1 cellular context compared by ENCODE assay signal in the genomic region with DNA sequence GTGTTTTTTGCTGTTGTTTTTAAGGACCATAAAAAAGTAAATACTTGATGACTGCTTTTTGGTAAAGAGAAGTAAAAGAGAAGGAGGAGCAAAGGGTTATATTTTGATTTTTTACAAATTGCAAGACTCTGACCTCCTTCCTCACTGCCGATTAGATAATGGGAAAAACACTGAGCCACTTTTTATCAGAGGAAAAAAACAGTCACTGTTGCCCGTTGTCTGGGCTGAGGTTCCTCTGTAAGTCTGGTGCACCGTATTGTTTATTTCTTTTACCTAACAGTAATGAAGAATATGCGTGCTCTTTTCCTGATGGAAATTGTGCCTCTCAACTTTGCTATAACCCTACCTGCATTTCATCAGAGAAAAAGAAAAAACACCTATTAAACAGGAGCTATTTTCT.
TF ChIP-seq lines count a peak whose summit lies in the region.

No MANE protein-coding gene starts in this region.

TF ChIP-seq in GM23338, 12 proteins besides CTCF, POLR2A, EP300 and RAD21 (continued from another document):
- TF ChIP-seq, protein P1, sequence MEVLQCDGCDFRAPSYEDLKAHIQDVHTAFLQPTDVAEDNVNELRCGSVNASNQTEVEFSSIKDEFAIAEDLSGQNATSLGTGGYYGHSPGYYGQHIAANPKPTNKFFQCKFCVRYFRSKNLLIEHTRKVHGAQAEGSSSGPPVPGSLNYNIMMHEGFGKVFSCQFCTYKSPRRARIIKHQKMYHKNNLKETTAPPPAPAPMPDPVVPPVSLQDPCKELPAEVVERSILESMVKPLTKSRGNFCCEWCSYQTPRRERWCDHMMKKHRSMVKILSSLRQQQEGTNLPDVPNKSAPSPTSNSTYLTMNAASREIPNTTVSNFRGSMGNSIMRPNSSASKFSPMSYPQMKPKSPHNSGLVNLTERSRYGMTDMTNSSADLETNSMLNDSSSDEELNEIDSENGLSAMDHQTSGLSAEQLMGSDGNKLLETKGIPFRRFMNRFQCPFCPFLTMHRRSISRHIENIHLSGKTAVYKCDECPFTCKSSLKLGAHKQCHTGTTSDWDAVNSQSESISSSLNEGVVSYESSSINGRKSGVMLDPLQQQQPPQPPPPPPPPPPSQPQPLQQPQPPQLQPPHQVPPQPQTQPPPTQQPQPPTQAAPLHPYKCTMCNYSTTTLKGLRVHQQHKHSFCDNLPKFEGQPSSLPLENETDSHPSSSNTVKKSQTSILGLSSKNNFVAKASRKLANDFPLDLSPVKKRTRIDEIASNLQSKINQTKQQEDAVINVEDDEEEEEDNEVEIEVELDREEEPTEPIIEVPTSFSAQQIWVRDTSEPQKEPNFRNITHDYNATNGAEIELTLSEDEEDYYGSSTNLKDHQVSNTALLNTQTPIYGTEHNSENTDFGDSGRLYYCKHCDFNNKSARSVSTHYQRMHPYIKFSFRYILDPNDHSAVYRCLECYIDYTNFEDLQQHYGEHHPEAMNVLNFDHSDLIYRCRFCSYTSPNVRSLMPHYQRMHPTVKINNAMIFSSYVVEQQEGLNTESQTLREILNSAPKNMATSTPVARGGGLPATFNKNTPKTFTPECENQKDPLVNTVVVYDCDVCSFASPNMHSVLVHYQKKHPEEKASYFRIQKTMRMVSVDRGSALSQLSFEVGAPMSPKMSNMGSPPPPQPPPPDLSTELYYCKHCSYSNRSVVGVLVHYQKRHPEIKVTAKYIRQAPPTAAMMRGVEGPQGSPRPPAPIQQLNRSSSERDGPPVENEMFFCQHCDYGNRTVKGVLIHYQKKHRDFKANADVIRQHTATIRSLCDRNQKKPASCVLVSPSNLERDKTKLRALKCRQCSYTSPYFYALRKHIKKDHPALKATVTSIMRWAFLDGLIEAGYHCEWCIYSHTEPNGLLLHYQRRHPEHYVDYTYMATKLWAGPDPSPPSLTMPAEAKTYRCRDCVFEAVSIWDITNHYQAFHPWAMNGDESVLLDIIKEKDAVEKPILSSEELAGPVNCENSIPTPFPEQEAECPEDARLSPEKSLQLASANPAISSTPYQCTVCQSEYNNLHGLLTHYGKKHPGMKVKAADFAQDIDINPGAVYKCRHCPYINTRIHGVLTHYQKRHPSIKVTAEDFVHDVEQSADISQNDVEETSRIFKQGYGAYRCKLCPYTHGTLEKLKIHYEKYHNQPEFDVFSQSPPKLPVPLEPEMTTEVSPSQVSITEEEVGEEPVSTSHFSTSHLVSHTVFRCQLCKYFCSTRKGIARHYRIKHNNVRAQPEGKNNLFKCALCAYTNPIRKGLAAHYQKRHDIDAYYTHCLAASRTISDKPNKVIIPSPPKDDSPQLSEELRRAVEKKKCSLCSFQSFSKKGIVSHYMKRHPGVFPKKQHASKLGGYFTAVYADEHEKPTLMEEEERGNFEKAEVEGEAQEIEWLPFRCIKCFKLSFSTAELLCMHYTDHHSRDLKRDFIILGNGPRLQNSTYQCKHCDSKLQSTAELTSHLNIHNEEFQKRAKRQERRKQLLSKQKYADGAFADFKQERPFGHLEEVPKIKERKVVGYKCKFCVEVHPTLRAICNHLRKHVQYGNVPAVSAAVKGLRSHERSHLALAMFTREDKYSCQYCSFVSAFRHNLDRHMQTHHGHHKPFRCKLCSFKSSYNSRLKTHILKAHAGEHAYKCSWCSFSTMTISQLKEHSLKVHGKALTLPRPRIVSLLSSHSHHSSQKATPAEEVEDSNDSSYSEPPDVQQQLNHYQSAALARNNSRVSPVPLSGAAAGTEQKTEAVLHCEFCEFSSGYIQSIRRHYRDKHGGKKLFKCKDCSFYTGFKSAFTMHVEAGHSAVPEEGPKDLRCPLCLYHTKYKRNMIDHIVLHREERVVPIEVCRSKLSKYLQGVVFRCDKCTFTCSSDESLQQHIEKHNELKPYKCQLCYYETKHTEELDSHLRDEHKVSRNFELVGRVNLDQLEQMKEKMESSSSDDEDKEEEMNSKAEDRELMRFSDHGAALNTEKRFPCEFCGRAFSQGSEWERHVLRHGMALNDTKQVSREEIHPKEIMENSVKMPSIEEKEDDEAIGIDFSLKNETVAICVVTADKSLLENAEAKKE (CRISPR knock-in tag; IDR thresholded peaks at IDR 0.05) = no peak
- no peak for TF ChIP-seq NANOG (IDR thresholded peaks at IDR 0.05; ENCODE audit: borderline replicate concordance)
- TF ChIP-seq STAT1 (IDR thresholded peaks at IDR 0.05; ENCODE audit: unreplicated experiment) = no peak
- no peak for TF ChIP-seq CREB1 (CRISPR knock-in tag; IDR thresholded peaks at IDR 0.05; ENCODE audit: low read depth)
- TF ChIP-seq JUNB (IDR thresholded peaks at IDR 0.05; ENCODE audit: unreplicated experiment) = no peak
- no peak for TF ChIP-seq EZH2phosphoT487 (IDR thresholded peaks at IDR 0.05; ENCODE audit: unreplicated experiment)
- TF ChIP-seq, protein P2, sequence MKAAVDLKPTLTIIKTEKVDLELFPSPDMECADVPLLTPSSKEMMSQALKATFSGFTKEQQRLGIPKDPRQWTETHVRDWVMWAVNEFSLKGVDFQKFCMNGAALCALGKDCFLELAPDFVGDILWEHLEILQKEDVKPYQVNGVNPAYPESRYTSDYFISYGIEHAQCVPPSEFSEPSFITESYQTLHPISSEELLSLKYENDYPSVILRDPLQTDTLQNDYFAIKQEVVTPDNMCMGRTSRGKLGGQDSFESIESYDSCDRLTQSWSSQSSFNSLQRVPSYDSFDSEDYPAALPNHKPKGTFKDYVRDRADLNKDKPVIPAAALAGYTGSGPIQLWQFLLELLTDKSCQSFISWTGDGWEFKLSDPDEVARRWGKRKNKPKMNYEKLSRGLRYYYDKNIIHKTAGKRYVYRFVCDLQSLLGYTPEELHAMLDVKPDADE (IDR thresholded peaks at IDR 0.05) = no peak
